Comparison of ENCODE assay signal across 1 cellular context in the genomic region with DNA sequence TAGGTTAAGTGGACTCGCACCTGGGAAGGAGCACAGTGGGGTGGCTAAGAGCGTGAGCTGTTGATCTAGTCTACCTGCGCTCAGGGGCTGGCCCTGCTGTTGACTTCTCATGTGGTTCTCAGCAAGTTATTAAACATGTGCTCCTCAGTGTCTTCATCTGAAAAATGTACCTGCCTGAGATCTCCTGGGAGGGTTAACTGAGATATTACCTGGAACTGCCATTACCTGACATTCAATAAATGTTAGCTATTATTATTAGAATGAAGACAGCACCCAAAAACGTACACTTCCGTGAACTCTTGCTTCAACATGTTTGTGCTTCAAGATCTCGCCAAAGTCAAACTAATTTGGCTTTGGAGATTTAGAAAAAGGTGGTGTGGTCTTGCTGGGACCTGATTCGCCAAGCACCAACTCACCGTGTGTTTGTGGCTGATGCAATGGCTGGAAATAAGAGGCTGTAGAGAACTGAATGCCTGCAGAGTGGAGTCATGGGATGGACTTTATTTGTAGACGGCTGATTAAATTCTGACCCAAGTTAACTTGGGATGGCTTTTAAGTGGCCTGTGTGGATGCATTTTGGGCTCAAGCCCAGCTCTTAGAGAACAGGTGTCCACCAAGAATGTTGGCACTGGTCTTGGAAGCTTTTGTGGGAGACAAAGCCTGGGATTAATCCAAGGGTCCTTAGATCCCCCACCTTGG.
TF ChIP-seq lines count a peak whose summit lies in the region.

No MANE protein-coding gene starts in this region.

TF ChIP-seq in K562, 482 proteins besides CTCF, POLR2A, EP300 and RAD21 (continued from another document):
- TF ChIP-seq, protein P1, sequence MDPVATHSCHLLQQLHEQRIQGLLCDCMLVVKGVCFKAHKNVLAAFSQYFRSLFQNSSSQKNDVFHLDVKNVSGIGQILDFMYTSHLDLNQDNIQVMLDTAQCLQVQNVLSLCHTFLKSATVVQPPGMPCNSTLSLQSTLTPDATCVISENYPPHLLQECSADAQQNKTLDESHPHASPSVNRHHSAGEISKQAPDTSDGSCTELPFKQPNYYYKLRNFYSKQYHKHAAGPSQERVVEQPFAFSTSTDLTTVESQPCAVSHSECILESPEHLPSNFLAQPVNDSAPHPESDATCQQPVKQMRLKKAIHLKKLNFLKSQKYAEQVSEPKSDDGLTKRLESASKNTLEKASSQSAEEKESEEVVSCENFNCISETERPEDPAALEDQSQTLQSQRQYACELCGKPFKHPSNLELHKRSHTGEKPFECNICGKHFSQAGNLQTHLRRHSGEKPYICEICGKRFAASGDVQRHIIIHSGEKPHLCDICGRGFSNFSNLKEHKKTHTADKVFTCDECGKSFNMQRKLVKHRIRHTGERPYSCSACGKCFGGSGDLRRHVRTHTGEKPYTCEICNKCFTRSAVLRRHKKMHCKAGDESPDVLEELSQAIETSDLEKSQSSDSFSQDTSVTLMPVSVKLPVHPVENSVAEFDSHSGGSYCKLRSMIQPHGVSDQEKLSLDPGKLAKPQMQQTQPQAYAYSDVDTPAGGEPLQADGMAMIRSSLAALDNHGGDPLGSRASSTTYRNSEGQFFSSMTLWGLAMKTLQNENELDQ (CRISPR knock-in tag; IDR thresholded peaks at IDR 0.05; ENCODE audit: borderline replicate concordance), result no peak
- TF ChIP-seq ZNF316 (IDR thresholded peaks at IDR 0.05), result no peak
- no peak for TF ChIP-seq POLR3A (IDR thresholded peaks at IDR 0.05; ENCODE audit: borderline replicate concordance, extremely low read depth, insufficient read depth, insufficient read length)
